ENCODE assay signal across 1 cellular context in the genomic region with DNA sequence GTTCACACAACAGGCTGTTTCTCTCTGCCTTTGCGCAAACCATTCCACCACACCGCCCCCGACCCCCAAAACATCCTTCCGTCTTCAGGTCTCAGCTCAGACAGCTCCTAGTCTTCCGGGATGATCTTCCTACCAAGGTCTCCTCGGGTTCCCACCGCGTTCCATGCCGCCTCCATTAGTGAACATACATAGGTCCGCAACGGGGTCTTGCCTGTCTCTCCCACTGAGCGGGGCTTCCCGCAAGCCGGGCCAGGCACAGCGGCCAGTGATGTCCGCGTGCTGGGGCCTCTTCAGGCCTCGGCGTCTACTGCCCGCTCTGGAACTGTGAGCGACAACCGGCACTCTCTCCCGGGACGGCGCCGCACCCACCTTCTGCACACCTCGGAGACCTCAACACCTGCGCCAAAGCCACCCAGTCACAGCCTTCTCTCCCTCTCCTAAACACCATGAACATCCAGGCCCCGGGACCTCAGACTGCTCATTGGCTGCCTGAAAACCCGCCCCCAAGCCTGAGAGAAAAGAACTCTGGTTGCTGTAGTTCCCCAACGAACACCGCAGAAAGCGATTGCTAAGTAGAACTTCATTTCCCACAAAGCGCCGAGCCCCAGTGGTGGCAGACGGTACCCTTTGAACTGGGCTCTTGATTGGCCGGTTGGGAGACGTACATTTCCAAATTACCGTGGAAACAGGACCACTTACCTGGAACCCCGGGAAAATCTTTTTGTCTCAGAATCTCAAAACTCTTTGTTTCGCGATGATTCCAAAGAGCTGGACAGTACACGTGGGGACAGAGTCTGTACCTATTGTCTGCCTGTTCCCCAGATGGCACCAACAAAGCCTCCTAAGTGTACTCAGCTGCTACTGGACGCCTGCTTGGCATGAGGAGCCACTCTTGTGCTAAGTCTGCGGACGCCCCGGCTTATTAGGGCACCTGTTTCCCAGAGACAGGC.
TF ChIP-seq lines count a peak whose summit lies in the region.

No MANE protein-coding gene starts in this region.

TF ChIP-seq in HEK293, 187 proteins besides CTCF, POLR2A, EP300 and RAD21 (continued from another document and continues in another):
- TF ChIP-seq ZBTB6 (tag by site-specific recombination; IDR thresholded peaks at IDR 0.05) = no peak
- TF ChIP-seq ZNF184 (tag by site-specific recombination; IDR thresholded peaks at IDR 0.05) = no peak
- TF ChIP-seq, protein P1, sequence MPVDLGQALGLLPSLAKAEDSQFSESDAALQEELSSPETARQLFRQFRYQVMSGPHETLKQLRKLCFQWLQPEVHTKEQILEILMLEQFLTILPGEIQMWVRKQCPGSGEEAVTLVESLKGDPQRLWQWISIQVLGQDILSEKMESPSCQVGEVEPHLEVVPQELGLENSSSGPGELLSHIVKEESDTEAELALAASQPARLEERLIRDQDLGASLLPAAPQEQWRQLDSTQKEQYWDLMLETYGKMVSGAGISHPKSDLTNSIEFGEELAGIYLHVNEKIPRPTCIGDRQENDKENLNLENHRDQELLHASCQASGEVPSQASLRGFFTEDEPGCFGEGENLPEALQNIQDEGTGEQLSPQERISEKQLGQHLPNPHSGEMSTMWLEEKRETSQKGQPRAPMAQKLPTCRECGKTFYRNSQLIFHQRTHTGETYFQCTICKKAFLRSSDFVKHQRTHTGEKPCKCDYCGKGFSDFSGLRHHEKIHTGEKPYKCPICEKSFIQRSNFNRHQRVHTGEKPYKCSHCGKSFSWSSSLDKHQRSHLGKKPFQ (tag by site-specific recombination; IDR thresholded peaks at IDR 0.05) = peak; percentile 55; the same call in 1 of the 2 replicates
- TF ChIP-seq ZNF157 (tag by site-specific recombination; IDR thresholded peaks at IDR 0.05) = peak; percentile 30; the same call in 1 of the 2 replicates
- TF ChIP-seq ZNF707 (tag by site-specific recombination; IDR thresholded peaks at IDR 0.05) = no peak
- TF ChIP-seq ZNF302 (tag by site-specific recombination; IDR thresholded peaks at IDR 0.05; ENCODE audit: low read depth) = no peak
- peak; percentile 73 for TF ChIP-seq IKZF3 (tag by site-specific recombination; IDR thresholded peaks at IDR 0.05)
- peak; percentile 76 for TF ChIP-seq KLF9 (tag by site-specific recombination; IDR thresholded peaks at IDR 0.05; ENCODE audit: low read depth)
- 0 out of 2 replicates have a peak, but pooled peaks have one; percentile 77 for TF ChIP-seq REPIN1 (tag by site-specific recombination; IDR thresholded peaks at IDR 0.05; ENCODE audit: low read depth)
- peak; percentile 57; the same call in 1 of the 2 replicates for TF ChIP-seq ZSCAN5A (tag by site-specific recombination; IDR thresholded peaks at IDR 0.05)
- TF ChIP-seq, protein P2, sequence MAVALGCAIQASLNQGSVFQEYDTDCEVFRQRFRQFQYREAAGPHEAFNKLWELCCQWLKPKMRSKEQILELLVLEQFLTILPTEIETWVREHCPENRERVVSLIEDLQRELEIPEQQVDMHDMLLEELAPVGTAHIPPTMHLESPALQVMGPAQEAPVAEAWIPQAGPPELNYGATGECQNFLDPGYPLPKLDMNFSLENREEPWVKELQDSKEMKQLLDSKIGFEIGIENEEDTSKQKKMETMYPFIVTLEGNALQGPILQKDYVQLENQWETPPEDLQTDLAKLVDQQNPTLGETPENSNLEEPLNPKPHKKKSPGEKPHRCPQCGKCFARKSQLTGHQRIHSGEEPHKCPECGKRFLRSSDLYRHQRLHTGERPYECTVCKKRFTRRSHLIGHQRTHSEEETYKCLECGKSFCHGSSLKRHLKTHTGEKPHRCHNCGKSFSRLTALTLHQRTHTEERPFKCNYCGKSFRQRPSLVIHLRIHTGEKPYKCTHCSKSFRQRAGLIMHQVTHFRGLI (tag by site-specific recombination; IDR thresholded peaks at IDR 0.05) = peak; percentile 76; the same call in 1 of the 2 replicates
- peak; percentile 91 for TF ChIP-seq KLF16 (tag by site-specific recombination; IDR thresholded peaks at IDR 0.05)
- TF ChIP-seq, protein P3, sequence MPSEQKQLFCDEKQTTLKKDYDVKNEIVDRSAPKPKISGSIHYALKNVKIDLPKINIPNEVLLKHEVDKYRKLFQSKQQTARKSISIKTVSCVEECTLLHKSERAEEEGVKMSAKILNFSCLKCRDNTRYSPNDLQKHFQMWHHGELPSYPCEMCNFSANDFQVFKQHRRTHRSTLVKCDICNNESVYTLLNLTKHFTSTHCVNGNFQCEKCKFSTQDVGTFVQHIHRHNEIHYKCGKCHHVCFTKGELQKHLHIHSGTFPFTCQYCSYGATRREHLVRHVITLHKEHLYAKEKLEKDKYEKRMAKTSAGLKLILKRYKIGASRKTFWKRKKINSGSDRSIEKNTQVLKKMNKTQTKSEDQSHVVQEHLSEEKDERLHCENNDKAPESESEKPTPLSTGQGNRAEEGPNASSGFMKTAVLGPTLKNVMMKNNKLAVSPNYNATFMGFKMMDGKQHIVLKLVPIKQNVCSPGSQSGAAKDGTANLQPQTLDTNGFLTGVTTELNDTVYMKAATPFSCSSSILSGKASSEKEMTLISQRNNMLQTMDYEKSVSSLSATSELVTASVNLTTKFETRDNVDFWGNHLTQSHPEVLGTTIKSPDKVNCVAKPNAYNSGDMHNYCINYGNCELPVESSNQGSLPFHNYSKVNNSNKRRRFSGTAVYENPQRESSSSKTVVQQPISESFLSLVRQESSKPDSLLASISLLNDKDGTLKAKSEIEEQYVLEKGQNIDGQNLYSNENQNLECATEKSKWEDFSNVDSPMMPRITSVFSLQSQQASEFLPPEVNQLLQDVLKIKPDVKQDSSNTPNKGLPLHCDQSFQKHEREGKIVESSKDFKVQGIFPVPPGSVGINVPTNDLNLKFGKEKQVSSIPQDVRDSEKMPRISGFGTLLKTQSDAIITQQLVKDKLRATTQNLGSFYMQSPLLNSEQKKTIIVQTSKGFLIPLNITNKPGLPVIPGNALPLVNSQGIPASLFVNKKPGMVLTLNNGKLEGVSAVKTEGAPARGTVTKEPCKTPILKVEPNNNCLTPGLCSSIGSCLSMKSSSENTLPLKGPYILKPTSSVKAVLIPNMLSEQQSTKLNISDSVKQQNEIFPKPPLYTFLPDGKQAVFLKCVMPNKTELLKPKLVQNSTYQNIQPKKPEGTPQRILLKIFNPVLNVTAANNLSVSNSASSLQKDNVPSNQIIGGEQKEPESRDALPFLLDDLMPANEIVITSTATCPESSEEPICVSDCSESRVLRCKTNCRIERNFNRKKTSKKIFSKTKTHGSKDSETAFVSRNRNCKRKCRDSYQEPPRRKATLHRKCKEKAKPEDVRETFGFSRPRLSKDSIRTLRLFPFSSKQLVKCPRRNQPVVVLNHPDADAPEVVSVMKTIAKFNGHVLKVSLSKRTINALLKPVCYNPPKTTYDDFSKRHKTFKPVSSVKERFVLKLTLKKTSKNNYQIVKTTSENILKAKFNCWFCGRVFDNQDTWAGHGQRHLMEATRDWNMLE (tag by site-specific recombination; conservative IDR thresholded peaks at IDR 0.05; ENCODE audit: low read depth) = 0 out of 2 replicates have a peak, but pooled peaks have one; percentile 28
- 0 out of 2 replicates have a peak, but pooled peaks have one; percentile 62 for TF ChIP-seq ZNF837 (tag by site-specific recombination; IDR thresholded peaks at IDR 0.05)
- peak; percentile 53; the same call in 1 of the 2 replicates for TF ChIP-seq ZSCAN30 (tag by site-specific recombination; IDR thresholded peaks at IDR 0.05)
- TF ChIP-seq, protein P4, sequence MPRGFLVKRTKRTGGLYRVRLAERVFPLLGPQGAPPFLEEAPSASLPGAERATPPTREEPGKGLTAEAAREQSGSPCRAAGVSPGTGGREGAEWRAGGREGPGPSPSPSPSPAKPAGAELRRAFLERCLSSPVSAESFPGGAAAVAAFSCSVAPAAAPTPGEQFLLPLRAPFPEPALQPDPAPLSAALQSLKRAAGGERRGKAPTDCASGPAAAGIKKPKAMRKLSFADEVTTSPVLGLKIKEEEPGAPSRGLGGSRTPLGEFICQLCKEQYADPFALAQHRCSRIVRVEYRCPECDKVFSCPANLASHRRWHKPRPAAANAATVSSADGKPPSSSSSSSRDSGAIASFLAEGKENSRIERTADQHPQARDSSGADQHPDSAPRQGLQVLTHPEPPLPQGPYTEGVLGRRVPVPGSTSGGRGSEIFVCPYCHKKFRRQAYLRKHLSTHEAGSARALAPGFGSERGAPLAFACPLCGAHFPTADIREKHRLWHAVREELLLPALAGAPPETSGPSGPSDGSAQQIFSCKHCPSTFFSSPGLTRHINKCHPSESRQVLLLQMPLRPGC (tag by site-specific recombination; IDR thresholded peaks at IDR 0.05) = peak; percentile 34; the same call in 1 of the 2 replicates
- TF ChIP-seq ZBTB21 (tag by site-specific recombination; IDR thresholded peaks at IDR 0.05) = peak; percentile 44; the same call in 1 of the 2 replicates
- no peak for TF ChIP-seq ZNF555 (tag by site-specific recombination; conservative IDR thresholded peaks at IDR 0.05)
- peak; percentile 18; the same call in 1 of the 2 replicates for TF ChIP-seq ZNF623 (tag by site-specific recombination; IDR thresholded peaks at IDR 0.05)
- no peak for TF ChIP-seq ZNF473 (tag by site-specific recombination; IDR thresholded peaks at IDR 0.05)
- peak; percentile 87 for TF ChIP-seq ZBTB17 (tag by site-specific recombination; IDR thresholded peaks at IDR 0.05)
- TF ChIP-seq ZNF544 (tag by site-specific recombination; IDR thresholded peaks at IDR 0.05) = no peak
- no peak for TF ChIP-seq ZNF211 (tag by site-specific recombination; IDR thresholded peaks at IDR 0.05; ENCODE audit: low read depth)
- TF ChIP-seq ZNF548 (tag by site-specific recombination; IDR thresholded peaks at IDR 0.05) = no peak
- TF ChIP-seq ZNF133 (tag by site-specific recombination; IDR thresholded peaks at IDR 0.05) = 0 out of 2 replicates have a peak, but pooled peaks have one; percentile 34
- no peak for TF ChIP-seq ZNF521 (tag by site-specific recombination; IDR thresholded peaks at IDR 0.05)
- TF ChIP-seq ZSCAN23 (tag by site-specific recombination; IDR thresholded peaks at IDR 0.05) = no peak
- no peak for TF ChIP-seq ZNF416 (tag by site-specific recombination; IDR thresholded peaks at IDR 0.05)
- no peak for TF ChIP-seq ZNF155 (tag by site-specific recombination; IDR thresholded peaks at IDR 0.05)
- TF ChIP-seq ZNF792 (tag by site-specific recombination; IDR thresholded peaks at IDR 0.05) = peak; percentile 82; the same call in 1 of the 2 replicates
- TF ChIP-seq ZNF660 (tag by site-specific recombination; IDR thresholded peaks at IDR 0.05) = peak; percentile 58
- TF ChIP-seq ZNF626 (tag by site-specific recombination; IDR thresholded peaks at IDR 0.05) = no peak
- TF ChIP-seq, protein P5, sequence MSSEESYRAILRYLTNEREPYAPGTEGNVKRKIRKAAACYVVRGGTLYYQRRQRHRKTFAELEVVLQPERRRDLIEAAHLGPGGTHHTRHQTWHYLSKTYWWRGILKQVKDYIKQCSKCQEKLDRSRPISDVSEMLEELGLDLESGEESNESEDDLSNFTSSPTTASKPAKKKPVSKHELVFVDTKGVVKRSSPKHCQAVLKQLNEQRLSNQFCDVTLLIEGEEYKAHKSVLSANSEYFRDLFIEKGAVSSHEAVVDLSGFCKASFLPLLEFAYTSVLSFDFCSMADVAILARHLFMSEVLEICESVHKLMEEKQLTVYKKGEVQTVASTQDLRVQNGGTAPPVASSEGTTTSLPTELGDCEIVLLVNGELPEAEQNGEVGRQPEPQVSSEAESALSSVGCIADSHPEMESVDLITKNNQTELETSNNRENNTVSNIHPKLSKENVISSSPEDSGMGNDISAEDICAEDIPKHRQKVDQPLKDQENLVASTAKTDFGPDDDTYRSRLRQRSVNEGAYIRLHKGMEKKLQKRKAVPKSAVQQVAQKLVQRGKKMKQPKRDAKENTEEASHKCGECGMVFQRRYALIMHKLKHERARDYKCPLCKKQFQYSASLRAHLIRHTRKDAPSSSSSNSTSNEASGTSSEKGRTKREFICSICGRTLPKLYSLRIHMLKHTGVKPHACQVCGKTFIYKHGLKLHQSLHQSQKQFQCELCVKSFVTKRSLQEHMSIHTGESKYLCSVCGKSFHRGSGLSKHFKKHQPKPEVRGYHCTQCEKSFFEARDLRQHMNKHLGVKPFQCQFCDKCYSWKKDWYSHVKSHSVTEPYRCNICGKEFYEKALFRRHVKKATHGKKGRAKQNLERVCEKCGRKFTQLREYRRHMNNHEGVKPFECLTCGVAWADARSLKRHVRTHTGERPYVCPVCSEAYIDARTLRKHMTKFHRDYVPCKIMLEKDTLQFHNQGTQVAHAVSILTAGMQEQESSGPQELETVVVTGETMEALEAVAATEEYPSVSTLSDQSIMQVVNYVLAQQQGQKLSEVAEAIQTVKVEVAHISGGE (tag by site-specific recombination; conservative IDR thresholded peaks at IDR 0.05; ENCODE audit: low read depth) = 0 out of 2 replicates have a peak, but pooled peaks have one; percentile 5
- no peak for TF ChIP-seq BCL11A (tag by site-specific recombination; IDR thresholded peaks at IDR 0.05; ENCODE audit: low read depth)
- TF ChIP-seq KLF7 (tag by site-specific recombination; IDR thresholded peaks at IDR 0.05; ENCODE audit: borderline replicate concordance) = peak; percentile 49; the same call in 1 of the 2 replicates
- TF ChIP-seq ZNF501 (tag by site-specific recombination; IDR thresholded peaks at IDR 0.05) = peak; percentile 82; the same call in 1 of the 2 replicates
- no peak for TF ChIP-seq BCL6B (tag by site-specific recombination; IDR thresholded peaks at IDR 0.05)
- TF ChIP-seq ZNF292 (tag by site-specific recombination; IDR thresholded peaks at IDR 0.05; ENCODE audit: borderline replicate concordance, low read depth) = no peak
- peak; percentile 75 for TF ChIP-seq GLIS2 (tag by site-specific recombination; IDR thresholded peaks at IDR 0.05)
- peak; percentile 99 for TF ChIP-seq ZBTB20 (tag by site-specific recombination; IDR thresholded peaks at IDR 0.05)
